Comparison of ENCODE assay signal across 15 cellular contexts in genomic region chr11:27459191-27459590, GRCh38.
"Had no signal": no experiment of that assay in that cellular context is flagged by ENCODE, and none has a peak within 500 bp of the region (broad histone marks: within the 10 kb centered on the region; RNA-seq: fewer than 3 reads in every experiment).

No MANE protein-coding gene starts in this region.

- H3K27ac Mint-ChIP-seq: activated naive CD4-positive, alpha-beta T cell treated with anti-CD3 and anti-CD28 coated beads, Interleukin-2, amount 50 U/mL, for 72 hours; dendritic cell treated with granulocyte-macrophage colony-stimulating factor and Interleukin-4, amounts not matched to agents 40 ng/mL and 50 ng/mL, for 4 days; natural killer cell had no signal

- H3K9me3 ChIP-seq: mucosa of descending colon had no signal

- H3K4me1 Mint-ChIP-seq: natural killer cell had no signal

- H3K36me3 Mint-ChIP-seq: activated naive CD4-positive, alpha-beta T cell treated with anti-CD3 and anti-CD28 coated beads, Interleukin-2, amount 50 U/mL, for 72 hours; natural killer cell had no signal

- H3K27ac ChIP-seq: brain microvascular endothelial cell, skin epidermis had no signal

- ATAC-seq: activated naive CD4-positive, alpha-beta T cell treated with anti-CD3 and anti-CD28 coated beads, Interleukin-2, amount 50 U/mL, for 72 hours; mucosa of descending colon; natural killer cell had no signal

- H3K4me3 Mint-ChIP-seq: dendritic cell treated with granulocyte-macrophage colony-stimulating factor and Interleukin-4, amounts not matched to agents 40 ng/mL and 50 ng/mL, for 4 days; natural killer cell had no signal

- H3K27me3 Mint-ChIP-seq: dendritic cell treated with granulocyte-macrophage colony-stimulating factor and Interleukin-4, amounts not matched to agents 40 ng/mL and 50 ng/mL, for 4 days had no signal

- FAIRE-seq: urothelium cell line had no signal

- H3K36me3 ChIP-seq: brain microvascular endothelial cell had no signal

- DNase-seq: activated CD4-positive, alpha-beta T cell treated with anti-CD3 and anti-CD28 coated beads, Interleukin-2, amount 50 U/mL, for 4 hours; activated CD4-positive, CD25-positive, alpha-beta regulatory T cell treated with anti-CD3 and anti-CD28 coated beads, Interleukin-2, amount 50 U/mL, for 72 hours; activated effector memory CD4-positive, alpha-beta T cell treated with anti-CD3 and anti-CD28 coated beads, Interleukin-2, amount 50 U/mL, for 16 hours; activated T-cell treated with anti-CD3 and anti-CD28 coated beads, Interleukin-2, amount 50 U/mL, for 1 hour; amniotic stem cell; brain microvascular endothelial cell; erythroblast; hypothalamus; mucosa of descending colon; natural killer cell; occipital lobe had no signal

- H3K9me3 Mint-ChIP-seq: activated naive CD4-positive, alpha-beta T cell treated with anti-CD3 and anti-CD28 coated beads, Interleukin-2, amount 50 U/mL, for 72 hours; dendritic cell treated with granulocyte-macrophage colony-stimulating factor and Interleukin-4, amounts not matched to agents 40 ng/mL and 50 ng/mL, for 4 days; natural killer cell had no signal

- H3K4me3 ChIP-seq: mucosa of descending colon, skin epidermis had no signal

- H3K27me3 ChIP-seq: brain microvascular endothelial cell had no signal
